In the genomic region with DNA sequence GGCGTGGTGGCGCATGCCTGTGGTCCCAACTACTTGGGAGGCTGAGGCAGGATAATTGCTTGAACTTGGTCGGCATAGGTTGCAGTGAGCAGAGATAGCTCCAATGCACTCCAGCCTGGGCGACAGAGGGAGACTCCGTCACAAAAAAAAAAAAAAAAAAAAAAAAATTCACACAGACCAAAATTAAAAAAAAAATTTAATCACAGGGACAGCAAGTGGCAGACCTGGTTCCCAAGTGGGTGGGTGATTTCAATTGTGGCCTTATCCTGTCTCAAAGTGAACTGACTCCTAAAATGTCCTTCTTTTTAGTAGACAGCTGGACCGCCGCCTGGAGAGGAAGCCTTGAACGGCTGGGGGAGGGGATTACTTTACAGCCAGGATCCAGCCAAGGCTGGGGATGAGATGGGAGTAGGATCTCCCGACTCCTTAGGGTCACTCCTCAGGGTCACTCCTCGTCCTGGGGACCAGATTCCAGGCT, we compare ENCODE assay signal across 9 cellular contexts. TPM values are rescaled to one million over a fixed set of nuclear protein-coding genes. Genes with fewer than 3 reads are reported as not detected.
DNase-seq lines count a peak whose midpoint lies in the region; ATAC-seq and TF ChIP-seq lines count a peak whose summit lies in the region.
"Had no signal": no experiment of that assay in that cellular context is flagged by ENCODE, and none has a peak within 500 bp of the region (broad histone marks: within the 10 kb centered on the region; RNA-seq: fewer than 3 reads in every experiment).

No MANE protein-coding gene starts in this region.

- H3K4ac ChIP-seq in trophoblast cell (ENCODE audit: low read depth, low read length), result no peak overlapping the region

- in situ Hi-C loops in GM13977 (cut with MboI; ENCODE audit: low pct_unique_long_range_greater_than_20kb, low sequenced_read_pairs, unreplicated experiment), result no loop called here

- no peak overlapping the region for H4K12ac ChIP-seq in trophoblast cell (ENCODE audit: low read depth, low read length)

- no peaks in the 10 kb centered on the region for H3K79me1 ChIP-seq in trophoblast cell (ENCODE audit: low read length)

- no peak overlapping the region for H2AFZ ChIP-seq in trophoblast cell (ENCODE audit: insufficient read depth, low read length, poor library complexity)

- H2BK5ac ChIP-seq in trophoblast cell (ENCODE audit: low read depth, low read length, poor library complexity), result no peak overlapping the region

- H3K27me3 ChIP-seq in trophoblast cell (ENCODE audit: insufficient read depth, low read length), result peaks cover 66% of the 10 kb centered on the region
- H3K27me3 ChIP-seq: pancreas had no signal

- H3K18ac ChIP-seq in trophoblast cell (ENCODE audit: low read length), result no peak overlapping the region

- H3K4me1 ChIP-seq in trophoblast cell (ENCODE audit: control insufficient read depth in 1 of 2, insufficient read depth in 2 of 2, low read length in 2 of 2), result peaks cover 3 to 9% of the 10 kb centered on the region in 2 experiments

- H4K91ac ChIP-seq in trophoblast cell (ENCODE audit: low read depth, low read length), result no peak overlapping the region

- H3K23ac ChIP-seq in trophoblast cell (ENCODE audit: low read length), result no peak overlapping the region

- H3K9me3 ChIP-seq in trophoblast cell (ENCODE audit: insufficient read depth, low read depth, low read length), result no peaks in the 10 kb centered on the region
- H3K9me3 ChIP-seq: pancreas had no signal

- H2AK5ac ChIP-seq in trophoblast cell (ENCODE audit: low read length), result no peak overlapping the region

- H3K36me3 ChIP-seq in trophoblast cell (ENCODE audit: control insufficient read depth in 1 of 2, insufficient read depth in 2 of 2, low read length in 2 of 2), result no peaks in the 10 kb centered on the region
- H3K36me3 ChIP-seq: pancreas had no signal

- no peak overlapping the region for H3K4me2 ChIP-seq in trophoblast cell (ENCODE audit: low read length)

- ATAC-seq in HG03457 (IDR thresholded peaks at IDR 0.05; ENCODE audit: unreplicated experiment), result no peak

- no peak for TF ChIP-seq CTCF in GM13977 (IDR thresholded peaks at IDR 0.05; ENCODE audit: extremely low read depth, insufficient read depth, missing control alignments)
- no peak for TF ChIP-seq CTCF in epithelial cell of esophagus (IDR thresholded peaks at IDR 0.05; ENCODE audit: insufficient read depth, low read depth, low read length, missing control alignments)

- no peak overlapping the region for H3K27ac ChIP-seq in trophoblast cell (ENCODE audit: low read depth, low read length)
- H3K27ac ChIP-seq: pancreas had no signal

- no CpG with 5 or more reads among the region's 10 CpGs for WGBS in trophoblast cell (ENCODE audit: extremely low coverage, insufficient coverage, insufficient read length)

- no peaks in the 10 kb centered on the region for H3K79me2 ChIP-seq in trophoblast cell (ENCODE audit: control insufficient read depth, insufficient read depth, low read length, poor library complexity)

- no peak overlapping the region for H3K9ac ChIP-seq in trophoblast cell (ENCODE audit: low read length)

- peak overlapping the region; percentile 19 for H3K4me3 ChIP-seq in epithelial cell of esophagus (ENCODE audit: low read length)
- H3K4me3 ChIP-seq in trophoblast cell (ENCODE audit: low read depth, low read length), result no peak overlapping the region

- DNase-seq in GM13977 (ENCODE audit: low spot score) (peak; percentile 19), NCI-H2227 treated with DMSO at 0.1 percent for 48 hours (lab: John Stamatoyannopoulos, UW) (peak; percentile 6), epithelial cell of esophagus (ENCODE audit: low read depth) (no peak), posterior vena cava (ENCODE audit: low spot score) (peak; percentile 63), NCI-H1048 (lab: John Stamatoyannopoulos, UW) (no peak), trophoblast cell (no peak)
- DNase-seq: activated gamma-delta T cell treated with Interleukin-2 at 50 U/mL for 16 hours had no signal

- no peak overlapping the region for H2BK12ac ChIP-seq in trophoblast cell (ENCODE audit: low read length)

- H2BK120ac ChIP-seq in trophoblast cell (ENCODE audit: insufficient read depth, low read length, poor library complexity), result no peak overlapping the region

- H4K8ac ChIP-seq in trophoblast cell (ENCODE audit: low read depth, low read length), result no peak overlapping the region

- intact Hi-C loops in posterior vena cava (cut with DNase I), result no loop called here

- no peak overlapping the region for H3K14ac ChIP-seq in trophoblast cell (ENCODE audit: low read length)

RNA-seq across cellular contexts. Expression of a gene that starts 1.6 kb away (rescaled TPM):
- total RNA-seq in posterior vena cava, result under 1 TPM; 0.10 to 0.28 TPM
- 0.01 TPM in 1 of 2 replicates, not detected in the other for polyA plus RNA-seq in trophoblast cell (2013)

RNA-seq across cellular contexts. Expression of a gene that starts 30.7 kb away (rescaled TPM):
- 10 to 100 TPM; 37.3 to 38.1 TPM for total RNA-seq in posterior vena cava
- polyA plus RNA-seq in trophoblast cell (2013), result 39.0 and 41.3 TPM in 2 replicates

Comparison
In these comparisons a context has a peak if more than half of its experiments do, and no peak if none do; other contexts are left out.
1. DNase-seq: peak in GM13977 (single experiment), NCI-H2227 treated with DMSO at 0.1 percent for 48 hours (single experiment) and posterior vena cava (single experiment); none in epithelial cell of esophagus (single experiment), NCI-H1048 (single experiment) and trophoblast cell (0 of 2).